8 cellular contexts compared by ENCODE assay signal in genomic region chr18:79400091-79400590, GRCh38. TPM values are rescaled to one million over a fixed set of nuclear protein-coding genes. Genes with fewer than 3 reads are reported as not detected.
DNase-seq lines count a peak whose midpoint lies in the region; ATAC-seq, FAIRE-seq and TF ChIP-seq lines count a peak whose summit lies in the region.

No MANE protein-coding gene starts in this region.

- no peaks in the 10 kb centered on the region for H3K9me3 Mint-ChIP-seq in activated CD8-positive, alpha-beta T cell treated with anti-CD3 and anti-CD28 coated beads, Interleukin-2, amount 10 ng/mL, durations not matched to agents 7 days and 5 days (ENCODE audit: insufficient read depth)

- H3K27ac Mint-ChIP-seq in activated CD8-positive, alpha-beta T cell treated with anti-CD3 and anti-CD28 coated beads, Interleukin-2, amount 10 ng/mL, durations not matched to agents 7 days and 5 days: no peak overlapping the region

- DNase-seq in EH (ENCODE audit: low read depth): peak; percentile 34
- peak in 50 of 76 experiments; percentile 5 to 77 (median 44) for DNase-seq in HUDEP-2 (lab: John Stamatoyannopoulos, UW; ENCODE audit: unreplicated experiment in 76 of 76)
- peak; percentile 74 for DNase-seq in activated CD8-positive, alpha-beta T cell treated with anti-CD3 and anti-CD28 coated beads, Interleukin-2, amount 10 ng/mL, durations not matched to agents 7 days and 5 days
- peak; percentile 19 for DNase-seq in esophagus squamous epithelium (lab: John Stamatoyannopoulos, UW)
- no peak for DNase-seq in vagina (ENCODE audit: extremely low spot score in 2 of 2)
- no peak for DNase-seq in NCI-H2227 (lab: John Stamatoyannopoulos, UW; ENCODE audit: unreplicated experiment)
- no peak for DNase-seq in H54 (ENCODE audit: insufficient read length, low spot score)

- H3K36me3 Mint-ChIP-seq in activated CD8-positive, alpha-beta T cell treated with anti-CD3 and anti-CD28 coated beads, Interleukin-2, amount 10 ng/mL, durations not matched to agents 7 days and 5 days (ENCODE audit: low read depth): peaks cover 12% of the 10 kb centered on the region

- CTCF ChIA-PET in activated CD8-positive, alpha-beta T cell treated with anti-CD3 and anti-CD28 coated beads, Interleukin-2, amount 10 ng/mL, durations not matched to agents 7 days and 5 days (lab: Charles Lee): interaction anchor here (1.3 kb wide), 1 partner anchor 124 kb away, joined by 4 read pairs; no protein-coding TSS in a partner anchor

- WGBS in esophagus squamous epithelium, 2 donors: 0% methylated on average over 9 of the region's 71 CpGs; no CpG with 5 or more reads in 1 of the 2 donors

- H3K9me2 ChIP-seq in neural cell (ENCODE audit: insufficient read depth, low read length): no peaks in the 10 kb centered on the region

- no peak overlapping the region for H3K9ac ChIP-seq in neural cell (ENCODE audit: low read length)

- no peak for FAIRE-seq in H54 (lab: Jason Lieb, UNC)

- H3K4me3 Mint-ChIP-seq in activated CD8-positive, alpha-beta T cell treated with anti-CD3 and anti-CD28 coated beads, Interleukin-2, amount 10 ng/mL, durations not matched to agents 7 days and 5 days: no peak overlapping the region

- H3K4me1 ChIP-seq in esophagus squamous epithelium (peaks cover 38 to 78% (median 40%) of the 10 kb centered on the region in 3 donors), vagina (peaks cover 47% of the 10 kb centered on the region)

- no peak for TF ChIP-seq EP300 in neural cell (conservative IDR thresholded peaks at IDR 0.05; ENCODE audit: poor library complexity, severe bottlenecking)

- H3K9me3 ChIP-seq in esophagus squamous epithelium: no peaks in the 10 kb centered on the region
- no peaks in the 10 kb centered on the region for H3K9me3 ChIP-seq in neural cell (ENCODE audit: low read length)
- H3K9me3 ChIP-seq in vagina: no peaks in the 10 kb centered on the region

- H3K4me1 Mint-ChIP-seq in activated CD8-positive, alpha-beta T cell treated with anti-CD3 and anti-CD28 coated beads, Interleukin-2, amount 10 ng/mL, durations not matched to agents 7 days and 5 days (ENCODE audit: low read depth): peaks cover 50% of the 10 kb centered on the region

- H3K27ac ChIP-seq in esophagus squamous epithelium (peak overlapping the region; percentile 77 to 92 (median 84)), neural cell (ENCODE audit: low read length) (no peak overlapping the region), vagina (peak overlapping the region; percentile 93)

- no peaks in the 10 kb centered on the region for H4K20me1 ChIP-seq in neural cell (ENCODE audit: insufficient read depth)

- TF ChIP-seq RAD21 in neural cell (conservative IDR thresholded peaks at IDR 0.05): no peak

- H3K79me2 ChIP-seq in neural cell (replicated peaks; ENCODE audit: insufficient read depth, low read length): no peaks in the 10 kb centered on the region

- no peak overlapping the region for H2AFZ ChIP-seq in neural cell (ENCODE audit: low read depth, low read length)

- H3K4me2 ChIP-seq in neural cell (ENCODE audit: low read length): no peak overlapping the region

- POLR2A ChIA-PET in activated CD8-positive, alpha-beta T cell treated with anti-CD3 and anti-CD28 coated beads, Interleukin-2, amount 10 ng/mL, durations not matched to agents 7 days and 5 days (lab: Charles Lee): no interaction called here

- TF ChIP-seq POLR2A in esophagus squamous epithelium (IDR thresholded peaks at IDR 0.05) (peak in 1 of 4 donors; percentile 49), vagina (IDR thresholded peaks at IDR 0.05) (no peak), H54 (IDR thresholded peaks at IDR 0.05; ENCODE audit: low read depth, low read length) (no peak)

- H3K27me3 ChIP-seq in esophagus squamous epithelium (peaks cover 0 to 86% (median 0%) of the 10 kb centered on the region in 4 donors), neural cell (ENCODE audit: insufficient read depth, low read depth, low read length) (peaks cover 47% of the 10 kb centered on the region), vagina (no peaks in the 10 kb centered on the region)

- no peaks in the 10 kb centered on the region for H3F3A ChIP-seq in neural cell (ENCODE audit: insufficient read depth, low read length, poor library complexity, severe bottlenecking)

- H3K27me3 Mint-ChIP-seq in activated CD8-positive, alpha-beta T cell treated with anti-CD3 and anti-CD28 coated beads, Interleukin-2, amount 10 ng/mL, durations not matched to agents 7 days and 5 days (ENCODE audit: low read depth): no peaks in the 10 kb centered on the region

- H3K4me3 ChIP-seq in esophagus squamous epithelium: peak overlapping the region; percentile 56 to 93 (median 70)
- peak overlapping the region; percentile 37 for H3K4me3 ChIP-seq in neural cell (ENCODE audit: low read length)
- peak overlapping the region; percentile 68 to 85 for H3K4me3 ChIP-seq in vagina

- intact Hi-C loops in esophagus squamous epithelium (cut with DNase I) (no loop called here), vagina (cut with DNase I) (no loop called here)

- ATAC-seq in activated CD8-positive, alpha-beta T cell treated with anti-CD3 and anti-CD28 coated beads, Interleukin-2, amount 10 ng/mL, durations not matched to agents 7 days and 5 days: peak; percentile 19

- H3K36me3 ChIP-seq in esophagus squamous epithelium (no peaks in the 10 kb centered on the region), neural cell (ENCODE audit: insufficient read depth, low read length) (no peaks in the 10 kb centered on the region), vagina (no peaks in the 10 kb centered on the region)

- TF ChIP-seq CTCF in esophagus squamous epithelium (IDR thresholded peaks at IDR 0.05) (no peak), neural cell (IDR thresholded peaks at IDR 0.05; ENCODE audit: poor library complexity, severe bottlenecking) (no peak), vagina (IDR thresholded peaks at IDR 0.05) (no peak)

TF ChIP-seq in neural cell, 6 proteins besides CTCF, POLR2A, EP300 and RAD21:
- no peak for TF ChIP-seq POLR2AphosphoS5 (IDR thresholded peaks at IDR 0.05)
- no peak for TF ChIP-seq MXI1 (conservative IDR thresholded peaks at IDR 0.05; ENCODE audit: poor library complexity, severe bottlenecking)
- no peak for TF ChIP-seq EZH2 (IDR thresholded peaks at IDR 0.05; ENCODE audit: borderline replicate concordance, insufficient read depth, low read length, poor library complexity, severe bottlenecking)
- TF ChIP-seq REST (IDR thresholded peaks at IDR 0.05; ENCODE audit: borderline replicate concordance): no peak
- no peak for TF ChIP-seq SMC3 (conservative IDR thresholded peaks at IDR 0.05; ENCODE audit: poor library complexity)
- no peak for TF ChIP-seq TAF1 (IDR thresholded peaks at IDR 0.05; ENCODE audit: low read depth)

RNA-seq across cellular contexts. Expression of gene NFATC1, which starts 4.4 kb away (rescaled TPM):
- total RNA-seq in activated CD8-positive, alpha-beta T cell treated with anti-CD3 and anti-CD28 coated beads, Interleukin-2, amount 10 ng/mL, durations not matched to agents 7 days and 5 days: 10 to 100 TPM; 26.5 to 28.1 TPM
- total RNA-seq in esophagus squamous epithelium (1 to 10 TPM in 3 of 4 donors, under 1 TPM in 1; 0.79 to 4.8 (median 2.6) TPM), vagina (21.9 TPM)
- 0.37 TPM in 1 of 2 replicates, not detected in the other for polyA plus RNA-seq in neural cell
- polyA minus RNA-seq in neural cell: 0.81 and 1.7 TPM in 2 replicates

Comparison
In these comparisons a context has a peak if more than half of its experiments do, and no peak if none do; other contexts are left out.
1. DNase-seq: peak in EH (single experiment), HUDEP-2 (50 of 76), activated CD8-positive, alpha-beta T cell treated with anti-CD3 and anti-CD28 coated beads, Interleukin-2, amount 10 ng/mL, durations not matched to agents 7 days and 5 days (single experiment) and esophagus squamous epithelium (single experiment); none in vagina (0 of 2), NCI-H2227 (single experiment) and H54 (single experiment).
2. Peak in every context shown above with its lines, with median percentiles within 50 percentile points of each other: H3K4me3 ChIP-seq.